ENCODE assay signal across 1 cellular context in genomic region chr22:22201185-22201924, GRCh38.
TF ChIP-seq lines count a peak whose summit lies in the region.

No MANE protein-coding gene starts in this region.

TF ChIP-seq in GM23338, 12 proteins besides CTCF, POLR2A, EP300 and RAD21 (continued from another document):
- no peak for TF ChIP-seq ZNF462 (CRISPR knock-in tag; IDR thresholded peaks at IDR 0.05)
- no peak for TF ChIP-seq ZNF331 (CRISPR knock-in tag; IDR thresholded peaks at IDR 0.05; ENCODE audit: low read depth)
